27 cellular contexts compared by ENCODE assay signal in genomic region chrX:118148737-118149136, GRCh38.
"Had no signal": no experiment of that assay in that cellular context is flagged by ENCODE, and none has a peak within 500 bp of the region (broad histone marks: within the 10 kb centered on the region; RNA-seq: fewer than 3 reads in every experiment).

No MANE protein-coding gene starts in this region.

- H3K4me1 ChIP-seq: stomach, suprapubic skin, testis, thyroid gland, tibial nerve, transverse colon, upper lobe of left lung, upper lobe of right lung, uterus, vagina had no signal

- DNase-seq: stimulated activated CD4-positive, alpha-beta T cell treated with anti-CD3 and anti-CD28 coated beads, Interleukin-2, amount 100 ng/mL, for 48 hours; stimulated activated CD4-positive, alpha-beta T cell treated with anti-CD3 and anti-CD28 coated beads, Interleukin-4, amount 100 ng/mL, for 1 hour; stimulated activated CD4-positive, alpha-beta T cell treated with anti-CD3 and anti-CD28 coated beads, Interleukin-4, amount 100 ng/mL, for 24 hours; stimulated activated CD4-positive, alpha-beta T cell treated with anti-CD3 and anti-CD28 coated beads, Interleukin-4, amount 100 ng/mL, for 4 hours; stimulated activated CD8-positive, alpha-beta memory T cell treated with anti-CD3 and anti-CD28 coated beads, Interleukin-4, amount 100 ng/mL, for 48 hours; stimulated activated naive B cell treated with anti-CD40 and anti-IgM and Interleukin-4, amounts not matched to agents 10 μg/mL and 1 μg/mL and 100 μg/mL, for 72 hours; stimulated activated naive CD4-positive, alpha-beta T cell; stimulated activated naive CD4-positive, alpha-beta T cell treated with Interleukin-2 at 50 U/mL for 16 hours; stimulated activated naive CD8-positive, alpha-beta T cell treated with anti-CD3 and anti-CD28 coated beads, Interleukin-15, amount 100 ng/mL, for 72 hours; stimulated activated naive CD8-positive, alpha-beta T cell treated with anti-CD3 and anti-CD28 coated beads, Interleukin-15, Interleukin-2, amounts not matched to agents 100 U/mL and 50 U/mL, for 24 hours; stomach; substantia nigra; testis; thyroid gland; tibial artery; transverse colon; trophoblast cell; upper lobe of left lung; upper lobe of right lung; uterus had no signal

- H3K27me3 ChIP-seq: stomach, suprapubic skin, testis, thyroid gland, tibial artery, tibial nerve, transverse colon, upper lobe of left lung, upper lobe of right lung, uterus, vagina had no signal

- ATAC-seq: stimulated activated effector memory CD8-positive, alpha-beta T cell treated with anti-CD3 and anti-CD28 coated beads, Interleukin-12 subunit alpha, Interleukin-12 subunit beta, amount 100 ng/mL, for 72 hours; stimulated activated memory B cell treated with anti-CD40 and anti-IgM and Interleukin-4, amounts not matched to agents 10 μg/mL and 1 μg/mL and 100 μg/mL, for 72 hours; stimulated activated naive B cell treated with anti-CD40 and anti-IgM and Interleukin-4, amounts not matched to agents 10 μg/mL and 1 μg/mL and 100 μg/mL, for 72 hours; stimulated activated naive CD8-positive, alpha-beta T cell treated with anti-CD3 and anti-CD28 coated beads, Interleukin-15, amount 100 ng/mL, for 72 hours; stimulated activated naive CD8-positive, alpha-beta T cell treated with anti-CD3 and anti-CD28 coated beads, Interleukin-15, Interleukin-2, amounts not matched to agents 100 U/mL and 50 U/mL, for 24 hours; upper lobe of right lung had no signal

- H3K9me3 ChIP-seq: stomach, suprapubic skin, testis, thoracic aorta, thyroid gland, tibial artery, tibial nerve, transverse colon, upper lobe of left lung, upper lobe of right lung, uterus, vagina had no signal

- FAIRE-seq: urothelium cell line had no signal

- H3K4me3 ChIP-seq: stomach, suprapubic skin, testis, thoracic aorta, thyroid gland, tibial artery, tibial nerve, transverse colon, upper lobe of left lung, upper lobe of right lung, uterus, vagina had no signal

- H3K36me3 ChIP-seq: stomach, suprapubic skin, thoracic aorta, thyroid gland, tibial artery, tibial nerve, transverse colon, upper lobe of left lung, upper lobe of right lung, uterus, vagina had no signal

- H3K27ac ChIP-seq: stomach, suprapubic skin, testis, thoracic aorta, thyroid gland, tibial artery, tibial nerve, transverse colon, upper lobe of left lung, upper lobe of right lung, uterus, vagina had no signal
